ENCODE assay signal across 9 cellular contexts in the genomic region with DNA sequence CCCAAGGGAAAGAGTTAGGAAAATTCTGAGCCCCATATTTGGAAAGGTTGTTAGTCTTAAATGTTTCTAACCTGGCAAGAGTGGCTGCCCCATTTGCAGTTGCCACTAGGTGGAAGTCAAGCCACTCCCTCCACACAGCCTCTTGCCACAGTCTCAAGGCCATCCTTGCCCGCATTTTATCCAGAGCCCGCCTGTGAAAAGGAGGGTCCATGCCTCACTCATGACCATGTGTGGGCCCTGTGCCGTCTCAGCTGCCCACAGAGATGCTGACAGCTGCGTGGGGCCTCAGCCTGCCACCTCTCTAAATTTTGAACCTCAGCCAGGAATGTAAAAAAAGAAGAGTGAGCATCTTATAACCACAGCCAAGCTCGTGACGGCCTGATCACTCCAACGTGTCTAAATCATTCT.
DNase-seq lines count a peak whose midpoint lies in the region; ATAC-seq and TF ChIP-seq lines count a peak whose summit lies in the region.
"Had no signal": no experiment of that assay in that cellular context is flagged by ENCODE, and none has a peak within 500 bp of the region (broad histone marks: within the 10 kb centered on the region; RNA-seq: fewer than 3 reads in every experiment).

No MANE protein-coding gene starts in this region.

- no peaks in the 10 kb centered on the region for H3K36me3 ChIP-seq in neuronal stem cell (replicated peaks in 1 of 2; ENCODE audit: control insufficient read depth in 2 of 2, insufficient read depth in 2 of 2, low read length in 2 of 2)

- peaks cover 10% of the 10 kb centered on the region for H3K27me3 Mint-ChIP-seq in chondrocyte (ENCODE audit: low read depth)
- H3K27me3 Mint-ChIP-seq: T-cell had no signal

- no peak overlapping the region for H3K9ac ChIP-seq in neuronal stem cell (ENCODE audit: low read depth, low read length, poor library complexity)

- no peaks in the 10 kb centered on the region for H3K27me3 ChIP-seq in neuronal stem cell (ENCODE audit: control insufficient read depth in 3 of 3, insufficient read depth in 3 of 3, low read depth in 1 of 3, low read length in 3 of 3)

- no peak overlapping the region for H3K23ac ChIP-seq in neuronal stem cell (ENCODE audit: low read depth, low read length, poor library complexity)

- H2BK5ac ChIP-seq in neuronal stem cell (ENCODE audit: low read length) = no peak overlapping the region

- no peak overlapping the region for H2AFZ ChIP-seq in neuronal stem cell (ENCODE audit: low read length)

- H3K14ac ChIP-seq in neuronal stem cell (ENCODE audit: low read length) = no peak overlapping the region

- H3K4me1 Mint-ChIP-seq in chondrocyte (ENCODE audit: low read depth) = no peaks in the 10 kb centered on the region
- H3K4me1 Mint-ChIP-seq: T-cell had no signal

- H2BK120ac ChIP-seq in neuronal stem cell (ENCODE audit: low read depth, low read length) = no peak overlapping the region

- WGBS in neuronal stem cell (ENCODE audit: extremely low coverage in 2 of 2, insufficient read length in 2 of 2, insufficient replicate concordance in 1 of 2), 2 donors = no CpG with 5 or more reads among the region's 7 CpGs

- peaks cover 0 to 2% of the 10 kb centered on the region in 2 donors for H3K4me1 ChIP-seq in neuronal stem cell (ENCODE audit: control insufficient read depth in 2 of 2, insufficient read depth in 1 of 2, low read depth in 1 of 2, low read length in 2 of 2)

- no peak overlapping the region for H3K27ac ChIP-seq in neuronal stem cell (replicated peaks; ENCODE audit: low read length)

- no peaks in the 10 kb centered on the region for H3K36me3 Mint-ChIP-seq in chondrocyte (ENCODE audit: low read depth)
- H3K36me3 Mint-ChIP-seq: T-cell had no signal

- H3K4me2 ChIP-seq in neuronal stem cell (ENCODE audit: insufficient read depth, low read length, poor library complexity, severe bottlenecking) = no peak overlapping the region

- H2BK15ac ChIP-seq in neuronal stem cell (ENCODE audit: low read length) = no peak overlapping the region

- no peaks in the 10 kb centered on the region for H3K79me1 ChIP-seq in neuronal stem cell (ENCODE audit: low read depth, low read length)

- H4K91ac ChIP-seq in neuronal stem cell (ENCODE audit: low read depth, low read length, poor library complexity) = no peak overlapping the region

- H3K4me3 ChIP-seq in neuronal stem cell (ENCODE audit: low read length in 2 of 2) = no peak overlapping the region

- H2AK5ac ChIP-seq in neuronal stem cell (ENCODE audit: low read depth, low read length) = no peak overlapping the region

- DNase-seq in D341Med (ENCODE audit: low spot score) (peak; percentile 88), NCI-H226 (peak; percentile 30), chondrocyte (ENCODE audit: low spot score) (no peak), neuronal stem cell (ENCODE audit: low spot score) (peak; percentile 24), NCI-H774 (lab: John Stamatoyannopoulos, UW) (no peak), DMS79 treated with DMSO at 0.1 percent for 48 hours (lab: John Stamatoyannopoulos, UW) (no peak)

- ATAC-seq in GM19043 (IDR thresholded peaks at IDR 0.05; ENCODE audit: low read depth, unreplicated experiment) (peak; percentile 89), HG03060 (IDR thresholded peaks at IDR 0.05; ENCODE audit: low read depth, unreplicated experiment) (peak; percentile 79)
- ATAC-seq: T-cell had no signal

- no peak overlapping the region for H3K27ac Mint-ChIP-seq in chondrocyte (ENCODE audit: unreplicated experiment)
- H3K27ac Mint-ChIP-seq: T-cell had no signal

- TF ChIP-seq CTCF in chondrocyte (IDR thresholded peaks at IDR 0.05) = peak; percentile 44

- no peak overlapping the region for H3K4me3 Mint-ChIP-seq in chondrocyte (ENCODE audit: unreplicated experiment)
- H3K4me3 Mint-ChIP-seq: T-cell had no signal

- H4K8ac ChIP-seq in neuronal stem cell (ENCODE audit: low read depth, low read length) = no peak overlapping the region

- H3K18ac ChIP-seq in neuronal stem cell (ENCODE audit: low read length) = no peak overlapping the region

- H2BK12ac ChIP-seq in neuronal stem cell (ENCODE audit: low read length) = no peak overlapping the region

- H3K9me3 Mint-ChIP-seq in chondrocyte (ENCODE audit: low read depth) = peaks cover 3% of the 10 kb centered on the region
- H3K9me3 Mint-ChIP-seq: T-cell had no signal

- no peaks in the 10 kb centered on the region for H3K9me3 ChIP-seq in neuronal stem cell (replicated peaks in 1 of 2; ENCODE audit: control insufficient read depth in 2 of 2, insufficient read depth in 1 of 2, low read depth in 1 of 2, low read length in 2 of 2)

- H3K4ac ChIP-seq in neuronal stem cell (ENCODE audit: low read length) = no peak overlapping the region

Comparison
In these comparisons a context has a peak if more than half of its experiments do, and no peak if none do; other contexts are left out.
1. DNase-seq: peak in D341Med (single experiment), NCI-H226 (single experiment) and neuronal stem cell (single experiment); none in chondrocyte (single experiment), NCI-H774 (single experiment) and DMS79 treated with DMSO at 0.1 percent for 48 hours (single experiment).